In genomic region chr12:110888256-110888991, GRCh38 we compare ENCODE assay signal across 9 cellular contexts. TPM values are rescaled to one million over a fixed set of nuclear protein-coding genes. Genes with fewer than 3 reads are reported as not detected.
DNase-seq lines count a peak whose midpoint lies in the region; ATAC-seq and TF ChIP-seq lines count a peak whose summit lies in the region.
"Had no signal": no experiment of that assay in that cellular context is flagged by ENCODE, and none has a peak within 500 bp of the region (broad histone marks: within the 10 kb centered on the region; RNA-seq: fewer than 3 reads in every experiment).

No MANE protein-coding gene starts in this region.

- H4K20me1 ChIP-seq in mammary epithelial cell (ENCODE audit: insufficient read depth, low read length): no peaks in the 10 kb centered on the region
- no peaks in the 10 kb centered on the region for H4K20me1 ChIP-seq in hepatocyte (ENCODE audit: insufficient read depth, poor library complexity, severe bottlenecking)

- no peaks in the 10 kb centered on the region for H3K9me2 ChIP-seq in hepatocyte (replicated peaks; ENCODE audit: insufficient read depth)

- no peak for DNase-seq in CD4-positive, CD25-positive, alpha-beta regulatory T cell
- DNase-seq in mammary epithelial cell (no peak), neural crest cell (ENCODE audit: low read depth, low spot score) (no peak), NCI-H510A treated with DMSO at 0.1 percent for 48 hours (lab: John Stamatoyannopoulos, UW) (no peak), hepatocyte (ENCODE audit: low spot score) (no peak), MV-4-11 (lab: John Stamatoyannopoulos, UW) (no peak)

- H3K9me3 ChIP-seq in CD4-positive, CD25-positive, alpha-beta regulatory T cell (ENCODE audit: control insufficient read depth in 2 of 2, low read length in 2 of 2): no peaks in the 10 kb centered on the region
- no peaks in the 10 kb centered on the region for H3K9me3 ChIP-seq in mammary epithelial cell (replicated peaks; ENCODE audit: insufficient read depth, low read length)
- no peaks in the 10 kb centered on the region for H3K9me3 ChIP-seq in hepatocyte (ENCODE audit: low read depth)

- CTCF ChIA-PET in mammary epithelial cell (lab: Charles Lee; ENCODE audit: low non-redundant PET): interaction anchor here (0.6 to 0.7 kb wide), 4 partner anchors 56 to 555 kb away, joined by 3 to 6 read pairs (median 4); no protein-coding TSS in a partner anchor

- H3K4me3 ChIP-seq in CD4-positive, CD25-positive, alpha-beta regulatory T cell (ENCODE audit: low read depth, low read length): no peak overlapping the region
- H3K4me3 ChIP-seq in mammary epithelial cell (replicated peaks in 1 of 3; ENCODE audit: insufficient read depth in 1 of 3, low read depth in 2 of 3, low read length in 3 of 3): no peak overlapping the region
- no peak overlapping the region for H3K4me3 ChIP-seq in hepatocyte

- in situ Hi-C loops in mammary epithelial cell (cut with MboI; ENCODE audit: low sequenced_read_pairs in 2 of 2): no loop called here

- no peaks in the 10 kb centered on the region for H3K27me3 ChIP-seq in CD4-positive, CD25-positive, alpha-beta regulatory T cell (ENCODE audit: control insufficient read depth, insufficient read depth, low read length)
- H3K27me3 ChIP-seq in mammary epithelial cell (ENCODE audit: insufficient read depth, low read length) (no peaks in the 10 kb centered on the region), hepatocyte (peaks cover 5% of the 10 kb centered on the region)

- no peak overlapping the region for H3K27ac ChIP-seq in CD4-positive, CD25-positive, alpha-beta regulatory T cell (ENCODE audit: insufficient read depth, low read length, poor library complexity, severe bottlenecking)
- H3K27ac ChIP-seq in mammary epithelial cell (ENCODE audit: insufficient read depth, low read depth, low read length) (no peak overlapping the region), hepatocyte (no peak overlapping the region)

- H3K27ac Mint-ChIP-seq in CD4-positive, CD25-positive, alpha-beta regulatory T cell: peak overlapping the region in 1 of 3 donors; percentile 73
- no peak overlapping the region for H3K27ac Mint-ChIP-seq in neural crest cell (ENCODE audit: unreplicated experiment)
- H3K27ac Mint-ChIP-seq: WTC11 had no signal

- dilution Hi-C loops in mammary epithelial cell (cut with HindIII; ENCODE audit: low sequenced_read_pairs): no loop called here

- no TSS peak for BruUV-seq in mammary epithelial cell (replicated peaks; lab: Mats Ljungman, UMichigan)

- TF ChIP-seq CTCF in mammary epithelial cell (conservative IDR thresholded peaks at IDR 0.05 in 1 of 2, IDR thresholded peaks at IDR 0.05 in 1 of 2; ENCODE audit: extremely low read depth in 1 of 2, insufficient read depth in 1 of 2, low read depth in 1 of 2, low read length in 2 of 2): no peak
- TF ChIP-seq CTCF in neural crest cell (conservative IDR thresholded peaks at IDR 0.05): peak; percentile 39
- TF ChIP-seq CTCF in hepatocyte (IDR thresholded peaks at IDR 0.05; ENCODE audit: poor library complexity): no peak

- peaks cover 10% of the 10 kb centered on the region for H3K4me1 ChIP-seq in CD4-positive, CD25-positive, alpha-beta regulatory T cell (ENCODE audit: control insufficient read depth, insufficient read depth, low read length, poor library complexity, severe bottlenecking)
- H3K4me1 ChIP-seq in mammary epithelial cell (ENCODE audit: insufficient read depth, low read length) (peaks cover 9% of the 10 kb centered on the region), hepatocyte (ENCODE audit: insufficient read depth) (no peaks in the 10 kb centered on the region)

- peak overlapping the region; percentile 42 to 92 (median 91) for H3K4me3 Mint-ChIP-seq in CD4-positive, CD25-positive, alpha-beta regulatory T cell
- H3K4me3 Mint-ChIP-seq in neural crest cell: peak overlapping the region; percentile 77

- no peak overlapping the region for H3K9ac ChIP-seq in mammary epithelial cell (ENCODE audit: insufficient read depth, low read length)

- H2AFZ ChIP-seq in mammary epithelial cell (ENCODE audit: low read depth, low read length) (peak overlapping the region; percentile 90), hepatocyte (no peak overlapping the region)

- H3K36me3 Mint-ChIP-seq in CD4-positive, CD25-positive, alpha-beta regulatory T cell: no peaks in the 10 kb centered on the region
- no peaks in the 10 kb centered on the region for H3K36me3 Mint-ChIP-seq in neural crest cell (ENCODE audit: low read depth)
- H3K36me3 Mint-ChIP-seq: WTC11 had no signal

- no peak overlapping the region for H3K4me2 ChIP-seq in mammary epithelial cell (ENCODE audit: insufficient read depth, low read depth, low read length)
- no peak overlapping the region for H3K4me2 ChIP-seq in hepatocyte

- peak in 1 of 2 donors; percentile 3 for ATAC-seq in CD4-positive, CD25-positive, alpha-beta regulatory T cell (ENCODE audit: low read depth in 2 of 2)
- ATAC-seq in HG02852 (IDR thresholded peaks at IDR 0.05; ENCODE audit: unreplicated experiment) (peak; percentile 10), HG02870 (IDR thresholded peaks at IDR 0.05; ENCODE audit: unreplicated experiment) (no peak)

- H3K27me3 Mint-ChIP-seq in CD4-positive, CD25-positive, alpha-beta regulatory T cell: peaks cover 8% of the 10 kb centered on the region
- peaks cover 24% of the 10 kb centered on the region for H3K27me3 Mint-ChIP-seq in neural crest cell (ENCODE audit: low read depth)

- no peaks in the 10 kb centered on the region for H3K36me3 ChIP-seq in CD4-positive, CD25-positive, alpha-beta regulatory T cell (ENCODE audit: control insufficient read depth, insufficient read depth, low read length)
- no peaks in the 10 kb centered on the region for H3K36me3 ChIP-seq in mammary epithelial cell (ENCODE audit: insufficient read depth, low read length)
- no peaks in the 10 kb centered on the region for H3K36me3 ChIP-seq in hepatocyte (replicated peaks; ENCODE audit: insufficient read depth, low read depth)

- WGBS in mammary epithelial cell (ENCODE audit: low coverage, missing lambda C conversion rate): 40% methylated on average over 3 of the region's 5 CpGs
- 55% methylated on average over 4 of the region's 5 CpGs for WGBS in hepatocyte (ENCODE audit: low lambda C conversion rate, missing lambda C conversion rate)

- peaks cover 0 to 6% (median 3%) of the 10 kb centered on the region in 4 donors for H3K4me1 Mint-ChIP-seq in CD4-positive, CD25-positive, alpha-beta regulatory T cell
- peaks cover 9% of the 10 kb centered on the region for H3K4me1 Mint-ChIP-seq in neural crest cell

- H3K9me3 Mint-ChIP-seq in CD4-positive, CD25-positive, alpha-beta regulatory T cell: no peaks in the 10 kb centered on the region
- H3K9me3 Mint-ChIP-seq in neural crest cell: no peaks in the 10 kb centered on the region
- H3K9me3 Mint-ChIP-seq: WTC11 had no signal

- intact Hi-C loops in mammary epithelial cell (cut with micrococcal nuclease): loop anchor here (1.0 to 10.0 kb wide), 7 partner anchors 62 to 438 kb away; partner anchors contain the start of genes ARPC3 and PPP1CC

- no peaks in the 10 kb centered on the region for H3K79me2 ChIP-seq in mammary epithelial cell (ENCODE audit: insufficient read depth, low read length)
- H3K79me2 ChIP-seq in hepatocyte: no peaks in the 10 kb centered on the region

RNA-seq across cellular contexts. Expression of gene MYL2, which starts 32.0 kb away (rescaled TPM):
- total RNA-seq in CD4-positive, CD25-positive, alpha-beta regulatory T cell: not detected
- not detected for polyA plus RNA-seq in CD4-positive, CD25-positive, alpha-beta regulatory T cell
- total RNA-seq in mammary epithelial cell (not detected), neural crest cell (not detected in 2 replicates), hepatocyte (not detected in 2 replicates)
- polyA plus RNA-seq in mammary epithelial cell (0.26 TPM), hepatocyte (not detected in 2 replicates)
- polyA minus RNA-seq in mammary epithelial cell: not detected
- total RNA-seq: WTC11 had no signal

RNA-seq across cellular contexts. Expression of gene CCDC63, which starts 41.6 kb away (rescaled TPM):
- not detected for total RNA-seq in CD4-positive, CD25-positive, alpha-beta regulatory T cell
- not detected for polyA plus RNA-seq in CD4-positive, CD25-positive, alpha-beta regulatory T cell
- total RNA-seq in mammary epithelial cell (not detected), neural crest cell (not detected in 2 replicates), hepatocyte (not detected in 2 replicates)
- polyA plus RNA-seq in mammary epithelial cell (0.03 TPM), hepatocyte (not detected in 2 replicates)
- not detected for polyA minus RNA-seq in mammary epithelial cell
